In the genomic region with DNA sequence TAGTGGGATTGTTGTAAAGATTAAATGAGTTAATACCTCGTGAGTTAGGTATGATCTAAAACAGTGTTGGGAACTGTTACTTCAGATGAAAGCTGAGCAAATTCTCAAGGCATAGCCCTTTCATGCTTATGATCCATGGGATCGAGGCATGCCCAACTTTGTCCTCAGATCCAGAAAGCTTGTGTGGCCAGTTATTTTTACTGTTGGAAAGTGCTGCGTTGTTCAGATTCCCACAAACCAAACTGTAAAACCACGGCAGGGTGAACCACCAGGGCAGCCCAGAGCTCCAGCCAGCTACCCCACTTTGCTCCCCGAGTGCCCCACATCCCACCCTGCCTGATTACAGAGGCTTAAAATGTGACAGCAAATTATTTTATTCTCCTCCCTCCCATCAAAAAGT, we compare ENCODE assay signal across 5 cellular contexts.
"Had no signal": no experiment of that assay in that cellular context is flagged by ENCODE, and none has a peak within 500 bp of the region (broad histone marks: within the 10 kb centered on the region; RNA-seq: fewer than 3 reads in every experiment).

No MANE protein-coding gene starts in this region.

- H3K9me3 Mint-ChIP-seq: IgD-negative memory B cell had no signal

- H3K4me1 Mint-ChIP-seq: IgD-negative memory B cell had no signal

- H3K36me3 Mint-ChIP-seq: IgD-negative memory B cell had no signal

- H3K27ac Mint-ChIP-seq: IgD-negative memory B cell had no signal

- DNase-seq: IMR-90 had no signal

- H3K27ac ChIP-seq: HL-60 had no signal

- H3K4me3 Mint-ChIP-seq: IgD-negative memory B cell had no signal

- ATAC-seq: HepG2, K562 had no signal

- H3K4me3 ChIP-seq: K562 had no signal
